In the genomic region with DNA sequence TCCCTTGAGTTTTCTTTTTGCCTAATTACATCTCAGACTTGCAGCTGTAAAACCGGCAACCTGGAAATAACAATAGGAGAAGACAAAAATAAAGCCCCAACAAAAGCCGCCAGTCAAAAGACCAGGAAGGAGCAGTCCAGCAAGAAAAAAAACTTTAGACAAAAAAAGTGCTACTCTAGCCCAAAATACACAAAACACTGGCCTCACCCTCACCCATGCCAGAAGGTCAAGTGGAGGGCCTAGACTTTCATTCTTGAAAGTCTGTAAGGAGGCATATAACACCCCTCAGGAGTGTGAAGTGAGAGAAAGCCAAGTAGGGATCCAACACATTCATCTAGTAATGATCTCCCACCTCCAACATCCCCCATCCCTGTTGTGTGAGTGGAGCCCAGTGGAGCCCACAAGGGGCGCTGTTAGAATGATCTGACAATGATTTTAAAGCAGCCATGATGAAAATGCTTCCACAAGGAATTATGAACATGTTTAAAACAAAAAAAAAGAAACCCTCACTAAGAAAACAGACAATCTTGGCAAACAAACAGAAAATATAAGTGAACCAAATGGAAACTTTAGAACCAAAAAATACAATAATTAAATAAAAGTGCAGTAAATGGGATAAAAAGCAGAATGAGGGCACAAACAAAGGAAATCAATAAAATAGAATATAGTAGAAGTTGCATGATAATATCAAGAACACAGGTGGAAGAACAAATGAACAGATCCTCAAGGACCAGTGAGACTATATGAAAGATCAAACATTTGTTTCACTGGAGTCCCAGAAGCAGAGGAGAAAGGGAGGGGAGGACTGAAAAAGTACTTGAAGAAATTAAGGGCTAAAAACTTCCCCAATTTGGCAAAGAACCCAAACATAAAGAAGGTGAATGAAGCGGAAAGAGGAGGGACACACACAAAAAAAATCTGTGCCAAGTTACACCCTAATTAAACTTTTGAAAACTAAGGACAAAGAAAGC, we compare ENCODE assay signal across 1 cellular context.
A peak's percentile ranks its signal among the peaks of the same experiment; 100 is the strongest.
TF ChIP-seq lines count a peak whose summit lies in the region.

No MANE protein-coding gene starts in this region.

TF ChIP-seq in H1, 55 proteins besides CTCF, POLR2A, EP300 and RAD21:
- no peak for TF ChIP-seq TEAD4 (IDR thresholded peaks at IDR 0.05; ENCODE audit: low read depth, low read length)
- TF ChIP-seq YY1 (IDR thresholded peaks at IDR 0.05; ENCODE audit: low read depth, low read length): peak; percentile 78
